17 cellular contexts compared by ENCODE assay signal in genomic region chr13:37656247-37656940, GRCh38. TPM values are rescaled to one million over a fixed set of nuclear protein-coding genes. Genes with fewer than 3 reads are reported as not detected.
DNase-seq lines count a peak whose midpoint lies in the region; ATAC-seq and TF ChIP-seq lines count a peak whose summit lies in the region.
"Had no signal": no experiment of that assay in that cellular context is flagged by ENCODE, and none has a peak within 500 bp of the region (broad histone marks: within the 10 kb centered on the region; RNA-seq: fewer than 3 reads in every experiment).

No MANE protein-coding gene starts in this region.

- peak overlapping the region; percentile 22 for H3K18ac ChIP-seq in mesendoderm (ENCODE audit: low read length)

- H3K4ac ChIP-seq in mesendoderm (ENCODE audit: low read depth, low read length): no peak overlapping the region

- H3K4me3 Mint-ChIP-seq in T-cell: no peak overlapping the region
- no peak overlapping the region for H3K4me3 Mint-ChIP-seq in activated naive CD4-positive, alpha-beta T cell treated with anti-CD3 and anti-CD28 coated beads, Interleukin-2, amount 10 ng/mL, durations not matched to agents 7 days and 5 days
- H3K4me3 Mint-ChIP-seq: activated naive CD4-positive, alpha-beta T cell treated with anti-CD3 and anti-CD28 coated beads, Interleukin-2, amount 50 U/mL, for 24 hours; CD4-positive, CD25-positive, alpha-beta regulatory T cell had no signal

- H2AK5ac ChIP-seq in mesendoderm (ENCODE audit: low read length): no peak overlapping the region

- H3K4me1 Mint-ChIP-seq in T-cell: no peaks in the 10 kb centered on the region
- H3K4me1 Mint-ChIP-seq in activated naive CD4-positive, alpha-beta T cell treated with anti-CD3 and anti-CD28 coated beads, Interleukin-2, amount 10 ng/mL, durations not matched to agents 7 days and 5 days: no peaks in the 10 kb centered on the region
- H3K4me1 Mint-ChIP-seq: activated naive CD4-positive, alpha-beta T cell treated with anti-CD3 and anti-CD28 coated beads, Interleukin-2, amount 50 U/mL, for 24 hours; CD4-positive, CD25-positive, alpha-beta regulatory T cell had no signal

- no peak overlapping the region for H2BK5ac ChIP-seq in mesendoderm (ENCODE audit: low read length)

- CTCF ChIA-PET in T-cell (lab: Charles Lee): no interaction called here
- CTCF ChIA-PET in activated naive CD4-positive, alpha-beta T cell treated with anti-CD3 and anti-CD28 coated beads, Interleukin-2, amount 10 ng/mL, durations not matched to agents 7 days and 5 days (lab: Charles Lee): no interaction called here

- no peak overlapping the region for H3K27ac Mint-ChIP-seq in T-cell
- H3K27ac Mint-ChIP-seq in activated naive CD4-positive, alpha-beta T cell treated with anti-CD3 and anti-CD28 coated beads, Interleukin-2, amount 10 ng/mL, durations not matched to agents 7 days and 5 days: no peak overlapping the region
- H3K27ac Mint-ChIP-seq: activated naive CD4-positive, alpha-beta T cell treated with anti-CD3 and anti-CD28 coated beads, Interleukin-2, amount 50 U/mL, for 24 hours had no signal

- H3K9me3 Mint-ChIP-seq in T-cell: peaks cover 0 to 3% (median 0%) of the 10 kb centered on the region in 3 donors
- H3K9me3 Mint-ChIP-seq in activated naive CD4-positive, alpha-beta T cell treated with anti-CD3 and anti-CD28 coated beads, Interleukin-2, amount 10 ng/mL, durations not matched to agents 7 days and 5 days: no peaks in the 10 kb centered on the region
- H3K9me3 Mint-ChIP-seq: activated naive CD4-positive, alpha-beta T cell treated with anti-CD3 and anti-CD28 coated beads, Interleukin-2, amount 50 U/mL, for 24 hours had no signal

- DNase-seq in AG08396 (ENCODE audit: low spot score) (peak; percentile 82), M059J (ENCODE audit: low read depth) (peak; percentile 97), coronary artery (ENCODE audit: low spot score) (no peak), mesendoderm (peak; percentile 68), T-cell (no peak)
- no peak for DNase-seq in activated naive CD4-positive, alpha-beta T cell treated with anti-CD3 and anti-CD28 coated beads, Interleukin-2, amount 10 ng/mL, durations not matched to agents 7 days and 5 days
- DNase-seq: activated CD4-positive, alpha-beta T cell treated with anti-CD3 and anti-CD28 coated beads for 48 hours; CD4-positive, CD25-positive, alpha-beta regulatory T cell; glutamatergic neuron; KBM-7; NCI-H2227 treated with DMSO at 0.1 percent for 48 hours; SIG-M5; stimulated activated CD4-positive, alpha-beta T cell treated with anti-CD3 and anti-CD28 coated beads, Interleukin-15, amount 100 ng/mL, for 24 hours; stimulated activated naive CD4-positive, alpha-beta T cell had no signal

- no peak overlapping the region for H4K8ac ChIP-seq in mesendoderm (ENCODE audit: low read depth, low read length)

- no peak overlapping the region for H3K4me2 ChIP-seq in mesendoderm (ENCODE audit: low read length)

- no peak overlapping the region for H3K23ac ChIP-seq in mesendoderm (ENCODE audit: low read length)

- H3K36me3 Mint-ChIP-seq in T-cell: no peaks in the 10 kb centered on the region
- no peaks in the 10 kb centered on the region for H3K36me3 Mint-ChIP-seq in activated naive CD4-positive, alpha-beta T cell treated with anti-CD3 and anti-CD28 coated beads, Interleukin-2, amount 10 ng/mL, durations not matched to agents 7 days and 5 days
- H3K36me3 Mint-ChIP-seq: activated naive CD4-positive, alpha-beta T cell treated with anti-CD3 and anti-CD28 coated beads, Interleukin-2, amount 50 U/mL, for 24 hours; CD4-positive, CD25-positive, alpha-beta regulatory T cell had no signal

- H3K36me3 ChIP-seq in mesendoderm (ENCODE audit: control insufficient read depth, insufficient read depth, low read length): no peaks in the 10 kb centered on the region

- H3K27me3 ChIP-seq in mesendoderm (ENCODE audit: insufficient read depth, low read length, poor library complexity): no peaks in the 10 kb centered on the region

- no peak for TF ChIP-seq CTCF in coronary artery (IDR thresholded peaks at IDR 0.05)

- H3K27ac ChIP-seq in coronary artery (peak overlapping the region; percentile 0 to 66), mesendoderm (ENCODE audit: low read depth, low read length) (no peak overlapping the region)

- no peak overlapping the region for H2BK15ac ChIP-seq in mesendoderm (replicated peaks; ENCODE audit: low read depth)

- H4K5ac ChIP-seq in mesendoderm (ENCODE audit: low read length): no peak overlapping the region

- H3K79me2 ChIP-seq in mesendoderm (ENCODE audit: control insufficient read depth, insufficient read depth, low read length): no peaks in the 10 kb centered on the region

- WGBS in mesendoderm (ENCODE audit: extremely low coverage, insufficient coverage, low lambda C conversion rate): 100% methylated on average over 1 of the region's 7 CpGs

- POLR2A ChIA-PET in T-cell (lab: Charles Lee): interaction anchor here in 1 of 2 donors (0.6 kb wide), 1 partner anchor 99 kb away, joined by 3 read pairs; no protein-coding TSS in a partner anchor

- H3K9ac ChIP-seq in mesendoderm (ENCODE audit: low read length): no peak overlapping the region

- no peaks in the 10 kb centered on the region for H3K4me1 ChIP-seq in mesendoderm (ENCODE audit: control insufficient read depth, low read depth, low read length)

- no peaks in the 10 kb centered on the region for H3K79me1 ChIP-seq in mesendoderm (ENCODE audit: low read length)

- no peak for ATAC-seq in T-cell (replicated peaks in 1 of 4)
- ATAC-seq in GM18519 (IDR thresholded peaks at IDR 0.05; ENCODE audit: low FRiP score, unreplicated experiment): no peak
- ATAC-seq in HG03135 (IDR thresholded peaks at IDR 0.05; ENCODE audit: unreplicated experiment): no peak

- H3K4me3 ChIP-seq in coronary artery: no peak overlapping the region
- no peak overlapping the region for H3K4me3 ChIP-seq in mesendoderm (ENCODE audit: low read length)

- no peak overlapping the region for H2BK120ac ChIP-seq in mesendoderm (ENCODE audit: low read depth, low read length)

- no peak overlapping the region for H3K56ac ChIP-seq in mesendoderm (ENCODE audit: low read length)

- H3K27me3 Mint-ChIP-seq in T-cell: no peaks in the 10 kb centered on the region
- H3K27me3 Mint-ChIP-seq in activated naive CD4-positive, alpha-beta T cell treated with anti-CD3 and anti-CD28 coated beads, Interleukin-2, amount 10 ng/mL, durations not matched to agents 7 days and 5 days: no peaks in the 10 kb centered on the region
- H3K27me3 Mint-ChIP-seq: activated naive CD4-positive, alpha-beta T cell treated with anti-CD3 and anti-CD28 coated beads, Interleukin-2, amount 50 U/mL, for 24 hours; CD4-positive, CD25-positive, alpha-beta regulatory T cell had no signal

RNA-seq across cellular contexts. Expression of gene POSTN, which starts 57.8 kb away (rescaled TPM):
- total RNA-seq in M059J (2014; rRNA removed; shearing (Covaris generic)): 17.5 and 25.1 TPM in 2 replicates
- 2.3 TPM for polyA plus RNA-seq in mesendoderm (2013, experiment 1 of 2)
- 2.7 TPM for polyA plus RNA-seq in mesendoderm (2013, experiment 2 of 2)
- total RNA-seq in T-cell: under 1 TPM in 2 of 5 donors, not detected in 3; 0.07 to 0.64 TPM
- total RNA-seq: CD4-positive, CD25-positive, alpha-beta regulatory T cell had no signal
- polyA plus RNA-seq: CD4-positive, CD25-positive, alpha-beta regulatory T cell had no signal

Comparison
In these comparisons a context has a peak if more than half of its experiments do, and no peak if none do; other contexts are left out.
1. DNase-seq: peak in AG08396 (single experiment), M059J (single experiment) and mesendoderm (single experiment); none in coronary artery (single experiment), T-cell (0 of 34) and activated naive CD4-positive, alpha-beta T cell treated with anti-CD3 and anti-CD28 coated beads, Interleukin-2, amount 10 ng/mL, durations not matched to agents 7 days and 5 days (single experiment).
2. RNA of gene POSTN, which starts 57.8 kb away (total RNA-seq): 17.5 to 25.1 TPM in M059J; 0.07 to 0.64 TPM in T-cell; every median in the first group is over 10 times any median in the second.